In genomic region chr1:47440849-47441170, GRCh38 we compare ENCODE assay signal across 22 cellular contexts. TPM values are rescaled to one million over a fixed set of nuclear protein-coding genes. Genes with fewer than 3 reads are reported as not detected.
"Had no signal": no experiment of that assay in that cellular context is flagged by ENCODE, and none has a peak within 500 bp of the region (broad histone marks: within the 10 kb centered on the region; RNA-seq: fewer than 3 reads in every experiment).

No MANE protein-coding gene starts in this region.

- H3K4me3 Mint-ChIP-seq: activated CD4-positive, alpha-beta T cell treated with anti-CD3 and anti-CD28 coated beads, Interleukin-2, amount 10 ng/mL, durations not matched to agents 7 days and 5 days; activated naive CD4-positive, alpha-beta T cell treated with anti-CD3 and anti-CD28 coated beads, Interleukin-2, amount 10 ng/mL, durations not matched to agents 7 days and 5 days; effector memory CD8-positive, alpha-beta T cell; naive B cell; neural crest cell; stimulated activated naive B cell treated with anti-CD40 and anti-IgM and Interleukin-4, amounts not matched to agents 10 μg/mL and 1 μg/mL and 100 μg/mL, for 72 hours; T-helper 1 cell treated with Interleukin-12 subunit alpha and Interleukin-12 subunit beta and Interleukin-4 antibody, amounts not matched to agents 30 μg/mL and 1 μg/mL, for 36 hours had no signal

- ATAC-seq: effector memory CD8-positive, alpha-beta T cell; left lung; psoas muscle; stimulated activated naive B cell treated with anti-CD40 and anti-IgM and Interleukin-4, amounts not matched to agents 10 μg/mL and 1 μg/mL and 100 μg/mL, for 72 hours had no signal

- H3K27me3 Mint-ChIP-seq: effector memory CD8-positive, alpha-beta T cell had no signal

- H3K9me3 ChIP-seq: esophagus squamous epithelium, left lung, ovary, psoas muscle, sigmoid colon had no signal

- H3K27me3 ChIP-seq: ovary had no signal

- H3K27ac Mint-ChIP-seq: activated CD4-positive, alpha-beta T cell treated with anti-CD3 and anti-CD28 coated beads, Interleukin-2, amount 10 ng/mL, durations not matched to agents 7 days and 5 days; activated naive CD4-positive, alpha-beta T cell treated with anti-CD3 and anti-CD28 coated beads, Interleukin-2, amount 10 ng/mL, durations not matched to agents 7 days and 5 days; effector memory CD8-positive, alpha-beta T cell; naive B cell; stimulated activated naive B cell treated with anti-CD40 and anti-IgM and Interleukin-4, amounts not matched to agents 10 μg/mL and 1 μg/mL and 100 μg/mL, for 72 hours; T-helper 1 cell treated with Interleukin-12 subunit alpha and Interleukin-12 subunit beta and Interleukin-4 antibody, amounts not matched to agents 30 μg/mL and 1 μg/mL, for 36 hours had no signal

- H3K4me3 ChIP-seq: esophagus squamous epithelium, left lung, ovary, psoas muscle had no signal

- DNase-seq: activated CD4-positive, alpha-beta T cell treated with anti-CD3 and anti-CD28 coated beads, Interleukin-2, amount 10 ng/mL, durations not matched to agents 7 days and 5 days; activated CD8-positive, alpha-beta memory T cell treated with anti-CD3 and anti-CD28 coated beads, Interleukin-2, amount 50 U/mL, for 4 hours; activated effector memory CD4-positive, alpha-beta T cell treated with Interleukin-2 at 50 U/mL for 16 hours; activated naive CD4-positive, alpha-beta T cell treated with anti-CD3 and anti-CD28 coated beads, Interleukin-2, amount 10 ng/mL, durations not matched to agents 7 days and 5 days; activated T-cell treated with anti-CD3 and anti-CD28 coated beads, Interleukin-2, amount 50 U/mL, for 48 hours; dermis blood vessel endothelial cell; effector memory CD8-positive, alpha-beta T cell; esophagus squamous epithelium; islet precursor cell; left lung; naive B cell; ovary; psoas muscle; sigmoid colon; stimulated activated naive B cell treated with anti-CD40 and anti-IgM and Interleukin-4, amounts not matched to agents 10 μg/mL and 1 μg/mL and 100 μg/mL, for 72 hours had no signal

- H3K9me3 Mint-ChIP-seq: activated CD4-positive, alpha-beta T cell treated with anti-CD3 and anti-CD28 coated beads, Interleukin-2, amount 10 ng/mL, durations not matched to agents 7 days and 5 days; effector memory CD8-positive, alpha-beta T cell; neural crest cell; T-helper 1 cell treated with Interleukin-12 subunit alpha and Interleukin-12 subunit beta and Interleukin-4 antibody, amounts not matched to agents 30 μg/mL and 1 μg/mL, for 36 hours had no signal

- H3K27ac ChIP-seq: esophagus squamous epithelium, left lung, ovary, psoas muscle, sigmoid colon had no signal

- H3K36me3 ChIP-seq: esophagus squamous epithelium, left lung, ovary, sigmoid colon had no signal

RNA-seq across cellular contexts. Expression of gene FOXE3, which starts 24.7 kb away (rescaled TPM):
- total RNA-seq: activated CD4-positive, alpha-beta T cell treated with anti-CD3 and anti-CD28 coated beads, Interleukin-2, amount 10 ng/mL, durations not matched to agents 7 days and 5 days; cerebellum; dermis blood vessel endothelial cell; esophagus squamous epithelium; fibroblast of villous mesenchyme; glomerular endothelial cell; left lung; mononuclear cell; ovary; sigmoid colon; urinary bladder had no signal
- polyA plus RNA-seq: ovary, urinary bladder had no signal
